Comparison of ENCODE assay signal across 1 cellular context in genomic region chr2:62409442-62409841, GRCh38.
TF ChIP-seq lines count a peak whose summit lies in the region.

No MANE protein-coding gene starts in this region.

TF ChIP-seq in WTC11, 78 proteins besides CTCF, POLR2A, EP300 and RAD21 (continued from another document):
- TF ChIP-seq ERG (CRISPR knock-in tag; IDR thresholded peaks at IDR 0.05) (no peak), ZNF138 (CRISPR knock-in tag; conservative IDR thresholded peaks at IDR 0.05) (no peak), ZNF263 (CRISPR knock-in tag; IDR thresholded peaks at IDR 0.05; ENCODE audit: low read depth) (no peak), ZNF532 (CRISPR knock-in tag; IDR thresholded peaks at IDR 0.05; ENCODE audit: borderline replicate concordance) (no peak), NR1H2 (CRISPR knock-in tag; IDR thresholded peaks at IDR 0.05) (no peak), ARID4B (CRISPR knock-in tag; IDR thresholded peaks at IDR 0.05; ENCODE audit: borderline replicate concordance) (no peak), ZNF396 (CRISPR knock-in tag; IDR thresholded peaks at IDR 0.05; ENCODE audit: borderline replicate concordance) (no peak), NFATC4 (CRISPR knock-in tag; IDR thresholded peaks at IDR 0.05) (no peak), RELA (CRISPR knock-in tag; IDR thresholded peaks at IDR 0.05; ENCODE audit: borderline replicate concordance) (no peak), ZNF425 (CRISPR knock-in tag; conservative IDR thresholded peaks at IDR 0.05) (no peak), EMX1 (CRISPR knock-in tag; IDR thresholded peaks at IDR 0.05) (no peak)
TF ChIP-seq in WTC11: peak in this region for 0.
